1 cellular context compared by ENCODE assay signal in the genomic region with DNA sequence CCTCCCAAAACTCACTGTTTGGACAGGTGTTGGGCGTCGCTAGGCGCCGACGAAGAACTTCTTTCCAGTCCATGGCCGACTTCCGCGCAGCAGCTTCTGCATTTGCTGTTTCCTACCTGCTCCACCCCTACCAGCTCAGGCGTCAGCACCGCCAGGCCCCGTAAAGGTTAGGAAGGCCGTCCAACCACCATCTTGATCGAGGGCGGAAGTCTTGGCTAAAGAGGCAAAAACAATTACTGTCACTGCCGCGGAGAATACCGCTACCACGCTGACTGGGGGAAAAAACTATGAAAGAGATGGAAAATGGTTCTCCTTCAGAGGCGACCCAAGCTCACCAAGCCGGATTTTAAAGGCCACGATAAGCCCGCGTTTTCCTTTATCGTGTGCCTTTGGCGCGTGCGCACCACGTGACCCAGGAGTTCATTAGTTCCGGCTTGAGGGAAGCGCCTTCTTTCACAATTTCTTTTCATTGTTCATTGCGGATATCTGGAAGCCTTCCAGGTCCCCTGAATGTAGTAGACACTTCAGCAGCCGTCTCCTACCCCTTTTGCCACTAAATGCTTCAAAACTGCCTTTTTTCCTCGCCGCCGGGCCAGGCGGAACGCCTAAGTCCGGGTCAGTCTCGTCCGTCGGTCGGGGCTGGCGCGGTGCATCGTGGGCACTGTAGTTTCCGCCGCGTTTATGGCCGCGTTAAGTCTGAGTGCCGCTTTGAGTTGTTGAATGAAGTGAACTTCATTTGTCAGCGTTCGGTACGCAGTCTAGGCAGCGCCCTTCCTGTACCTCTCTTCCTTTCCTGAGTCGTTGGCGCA.
A peak's percentile ranks its signal among the peaks of the same experiment; 100 is the strongest.
TF ChIP-seq lines count a peak whose summit lies in the region.

PPP2R3C (minus strand) TSS at position 104 of the 809 bp plus-strand sequence; CDS start at position 73, 31 bp downstream.
PRORP (plus strand) TSS at position 666 of the 809 bp plus-strand sequence. CDS start 694 bp downstream, outside the sequence.

TF ChIP-seq in HepG2, 621 proteins besides CTCF, POLR2A, EP300 and RAD21 (continued from another document and continues in another):
- TF ChIP-seq POGZ (CRISPR knock-in tag; IDR thresholded peaks at IDR 0.05) (peak; percentile 92), IKZF5 (CRISPR knock-in tag; IDR thresholded peaks at IDR 0.05) (peak; percentile 96), PTBP1 (IDR thresholded peaks at IDR 0.05; ENCODE audit: low read depth, low read length, poor library complexity, severe bottlenecking) (peak; percentile 93), ZNF503 (CRISPR knock-in tag; IDR thresholded peaks at IDR 0.05) (peak; percentile 84), CBX2 (IDR thresholded peaks at IDR 0.05; ENCODE audit: low read depth, low read length) (peak; percentile 72; the same call in 1 of the 2 replicates), CBX2 (CRISPR knock-in tag; IDR thresholded peaks at IDR 0.05; ENCODE audit: low read depth) (no peak; the same call in 1 of the 2 replicates), ZNF101 (CRISPR knock-in tag; IDR thresholded peaks at IDR 0.05; ENCODE audit: borderline replicate concordance, low read depth) (0 out of 2 replicates have a peak, but pooled peaks have one; percentile 70), CAMTA2 (CRISPR knock-in tag; IDR thresholded peaks at IDR 0.05; ENCODE audit: borderline replicate concordance) (peak; percentile 98), ZMYM3 (CRISPR knock-in tag; IDR thresholded peaks at IDR 0.05) (no peak; the same call in none of the 2 replicates), RXRA (CRISPR knock-in tag; IDR thresholded peaks at IDR 0.05) (peak; percentile 75), GZF1 (CRISPR knock-in tag; IDR thresholded peaks at IDR 0.05) (no peak; the same call in 1 of the 2 replicates), AGO2 (optimal IDR thresholded peaks at IDR 0.05; ENCODE audit: low read depth, low read length) (peak; percentile 70), SIN3A (IDR thresholded peaks at IDR 0.05; ENCODE audit: borderline replicate concordance, low read depth, low read length) (peak; percentile 97), TFDP2 (CRISPR knock-in tag; IDR thresholded peaks at IDR 0.05) (peak; percentile 98), THAP11 (CRISPR knock-in tag; IDR thresholded peaks at IDR 0.05) (peak; percentile 97), TBX3 (IDR thresholded peaks at IDR 0.05; ENCODE audit: borderline replicate concordance) (peak; percentile 62), TOPORS (CRISPR knock-in tag; IDR thresholded peaks at IDR 0.05) (no peak; the same call in 1 of the 2 replicates), JDP2 (CRISPR knock-in tag; IDR thresholded peaks at IDR 0.05; ENCODE audit: borderline replicate concordance) (0 out of 2 replicates have a peak, but pooled peaks have one; percentile 23), ZNF224 (CRISPR knock-in tag; IDR thresholded peaks at IDR 0.05) (peak; percentile 100), STAG1 (CRISPR knock-in tag; IDR thresholded peaks at IDR 0.05) (peak; percentile 25), POGK (CRISPR knock-in tag; conservative IDR thresholded peaks at IDR 0.05) (peak; percentile 97), REXO4 (CRISPR knock-in tag; IDR thresholded peaks at IDR 0.05; ENCODE audit: borderline replicate concordance) (peak; percentile 91), MEIS1 (CRISPR knock-in tag; IDR thresholded peaks at IDR 0.05; ENCODE audit: borderline replicate concordance) (peak; percentile 90; the same call in 1 of the 2 replicates), MZF1 (CRISPR knock-in tag; IDR thresholded peaks at IDR 0.05; ENCODE audit: borderline replicate concordance) (0 out of 2 replicates have a peak, but pooled peaks have one; percentile 89), TRIM24 (CRISPR knock-in tag; IDR thresholded peaks at IDR 0.05) (no peak), ZNF562 (CRISPR knock-in tag; IDR thresholded peaks at IDR 0.05; ENCODE audit: borderline replicate concordance) (no peak; the same call in 1 of the 2 replicates), NR2F1 (CRISPR knock-in tag; IDR thresholded peaks at IDR 0.05) (peak; percentile 54 to 58; a peak in 2 of 4 replicates), RORA (CRISPR knock-in tag; IDR thresholded peaks at IDR 0.05) (no peak), SIX4 (CRISPR knock-in tag; IDR thresholded peaks at IDR 0.05) (peak; percentile 45), NRL (CRISPR knock-in tag; IDR thresholded peaks at IDR 0.05; ENCODE audit: borderline replicate concordance) (peak; percentile 93; the same call in 1 of the 2 replicates), KDM6A (CRISPR knock-in tag; IDR thresholded peaks at IDR 0.05; ENCODE audit: low read depth) (peak; percentile 58; the same call in 1 of the 2 replicates), PRPF4 (IDR thresholded peaks at IDR 0.05; ENCODE audit: low read depth, low read length, poor library complexity, severe bottlenecking) (no peak), ZNF800 (CRISPR knock-in tag; IDR thresholded peaks at IDR 0.05) (peak; percentile 94), TRIM22 (IDR thresholded peaks at IDR 0.05) (no peak), ZNF768 (CRISPR knock-in tag; IDR thresholded peaks at IDR 0.05) (peak; percentile 79), PHF20 (CRISPR knock-in tag; IDR thresholded peaks at IDR 0.05) (peak; percentile 95)
- TF ChIP-seq, protein P1, sequence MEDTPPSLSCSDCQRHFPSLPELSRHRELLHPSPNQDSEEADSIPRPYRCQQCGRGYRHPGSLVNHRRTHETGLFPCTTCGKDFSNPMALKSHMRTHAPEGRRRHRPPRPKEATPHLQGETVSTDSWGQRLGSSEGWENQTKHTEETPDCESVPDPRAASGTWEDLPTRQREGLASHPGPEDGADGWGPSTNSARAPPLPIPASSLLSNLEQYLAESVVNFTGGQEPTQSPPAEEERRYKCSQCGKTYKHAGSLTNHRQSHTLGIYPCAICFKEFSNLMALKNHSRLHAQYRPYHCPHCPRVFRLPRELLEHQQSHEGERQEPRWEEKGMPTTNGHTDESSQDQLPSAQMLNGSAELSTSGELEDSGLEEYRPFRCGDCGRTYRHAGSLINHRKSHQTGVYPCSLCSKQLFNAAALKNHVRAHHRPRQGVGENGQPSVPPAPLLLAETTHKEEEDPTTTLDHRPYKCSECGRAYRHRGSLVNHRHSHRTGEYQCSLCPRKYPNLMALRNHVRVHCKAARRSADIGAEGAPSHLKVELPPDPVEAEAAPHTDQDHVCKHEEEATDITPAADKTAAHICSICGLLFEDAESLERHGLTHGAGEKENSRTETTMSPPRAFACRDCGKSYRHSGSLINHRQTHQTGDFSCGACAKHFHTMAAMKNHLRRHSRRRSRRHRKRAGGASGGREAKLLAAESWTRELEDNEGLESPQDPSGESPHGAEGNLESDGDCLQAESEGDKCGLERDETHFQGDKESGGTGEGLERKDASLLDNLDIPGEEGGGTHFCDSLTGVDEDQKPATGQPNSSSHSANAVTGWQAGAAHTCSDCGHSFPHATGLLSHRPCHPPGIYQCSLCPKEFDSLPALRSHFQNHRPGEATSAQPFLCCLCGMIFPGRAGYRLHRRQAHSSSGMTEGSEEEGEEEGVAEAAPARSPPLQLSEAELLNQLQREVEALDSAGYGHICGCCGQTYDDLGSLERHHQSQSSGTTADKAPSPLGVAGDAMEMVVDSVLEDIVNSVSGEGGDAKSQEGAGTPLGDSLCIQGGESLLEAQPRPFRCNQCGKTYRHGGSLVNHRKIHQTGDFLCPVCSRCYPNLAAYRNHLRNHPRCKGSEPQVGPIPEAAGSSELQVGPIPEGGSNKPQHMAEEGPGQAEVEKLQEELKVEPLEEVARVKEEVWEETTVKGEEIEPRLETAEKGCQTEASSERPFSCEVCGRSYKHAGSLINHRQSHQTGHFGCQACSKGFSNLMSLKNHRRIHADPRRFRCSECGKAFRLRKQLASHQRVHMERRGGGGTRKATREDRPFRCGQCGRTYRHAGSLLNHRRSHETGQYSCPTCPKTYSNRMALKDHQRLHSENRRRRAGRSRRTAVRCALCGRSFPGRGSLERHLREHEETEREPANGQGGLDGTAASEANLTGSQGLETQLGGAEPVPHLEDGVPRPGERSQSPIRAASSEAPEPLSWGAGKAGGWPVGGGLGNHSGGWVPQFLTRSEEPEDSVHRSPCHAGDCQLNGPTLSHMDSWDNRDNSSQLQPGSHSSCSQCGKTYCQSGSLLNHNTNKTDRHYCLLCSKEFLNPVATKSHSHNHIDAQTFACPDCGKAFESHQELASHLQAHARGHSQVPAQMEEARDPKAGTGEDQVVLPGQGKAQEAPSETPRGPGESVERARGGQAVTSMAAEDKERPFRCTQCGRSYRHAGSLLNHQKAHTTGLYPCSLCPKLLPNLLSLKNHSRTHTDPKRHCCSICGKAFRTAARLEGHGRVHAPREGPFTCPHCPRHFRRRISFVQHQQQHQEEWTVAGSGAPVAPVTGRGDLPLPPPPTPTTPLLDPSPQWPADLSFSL (CRISPR knock-in tag; IDR thresholded peaks at IDR 0.05): peak; percentile 72; the same call in 1 of the 2 replicates
- TF ChIP-seq, protein P2, sequence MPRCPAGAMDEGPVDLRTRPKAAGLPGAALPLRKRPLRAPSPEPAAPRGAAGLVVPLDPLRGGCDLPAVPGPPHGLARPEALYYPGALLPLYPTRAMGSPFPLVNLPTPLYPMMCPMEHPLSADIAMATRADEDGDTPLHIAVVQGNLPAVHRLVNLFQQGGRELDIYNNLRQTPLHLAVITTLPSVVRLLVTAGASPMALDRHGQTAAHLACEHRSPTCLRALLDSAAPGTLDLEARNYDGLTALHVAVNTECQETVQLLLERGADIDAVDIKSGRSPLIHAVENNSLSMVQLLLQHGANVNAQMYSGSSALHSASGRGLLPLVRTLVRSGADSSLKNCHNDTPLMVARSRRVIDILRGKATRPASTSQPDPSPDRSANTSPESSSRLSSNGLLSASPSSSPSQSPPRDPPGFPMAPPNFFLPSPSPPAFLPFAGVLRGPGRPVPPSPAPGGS (CRISPR knock-in tag; IDR thresholded peaks at IDR 0.05): peak; percentile 99
